In the genomic region with DNA sequence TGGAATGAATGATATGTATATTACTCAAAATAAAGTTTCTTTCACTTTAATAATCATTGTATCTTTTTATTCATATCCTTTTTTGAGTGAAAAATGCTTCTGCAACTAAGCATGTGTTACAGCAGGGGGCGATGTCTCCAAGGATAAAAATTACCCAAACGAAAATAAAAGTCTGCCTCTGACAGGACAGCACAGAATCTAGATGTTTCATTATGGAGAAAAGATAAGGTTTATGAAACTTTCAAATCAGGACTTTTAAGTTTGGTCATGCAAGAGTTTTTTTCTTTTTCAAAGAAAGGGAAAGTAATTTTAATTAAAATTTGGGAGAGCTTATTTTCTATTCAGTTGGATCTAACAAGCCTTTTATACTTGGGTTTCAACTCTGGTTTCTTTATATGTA, we compare ENCODE assay signal across 8 cellular contexts. TPM values are rescaled to one million over a fixed set of nuclear protein-coding genes. Genes with fewer than 3 reads are reported as not detected.
DNase-seq lines count a peak whose midpoint lies in the region; ATAC-seq and TF ChIP-seq lines count a peak whose summit lies in the region.

No MANE protein-coding gene starts in this region.

- POLR2A ChIA-PET in naive thymus-derived CD4-positive, alpha-beta T cell (lab: Charles Lee) = interaction anchor here (0.6 to 1.1 kb wide), 3 partner anchors 48 to 1696 kb away, joined by 3 to 6 read pairs (median 5); no protein-coding TSS in a partner anchor

- H3K9me3 ChIP-seq in T-helper 17 cell (ENCODE audit: control insufficient read depth, low read length, poor library complexity, severe bottlenecking) = no peaks in the 10 kb centered on the region
- H3K9me3 ChIP-seq in naive thymus-derived CD4-positive, alpha-beta T cell (ENCODE audit: control insufficient read depth in 2 of 3, low read length in 3 of 3) = no peaks in the 10 kb centered on the region

- no peaks in the 10 kb centered on the region for H3K27me3 ChIP-seq in naive thymus-derived CD4-positive, alpha-beta T cell (ENCODE audit: control insufficient read depth in 2 of 2, insufficient read depth in 2 of 2, low read length in 2 of 2)

- peaks cover 0 to 16% (median 11%) of the 10 kb centered on the region in 3 experiments for H3K36me3 ChIP-seq in naive thymus-derived CD4-positive, alpha-beta T cell (ENCODE audit: control insufficient read depth in 2 of 3, insufficient read depth in 3 of 3, low read length in 3 of 3)

- intact Hi-C loops in naive thymus-derived CD4-positive, alpha-beta T cell (cut with micrococcal nuclease) = loop anchor here (1.0 to 2.0 kb wide), 7 partner anchors 78 to 551 kb away; no protein-coding TSS in a partner anchor

- peak; percentile 71 for TF ChIP-seq CTCF in epithelial cell of esophagus (IDR thresholded peaks at IDR 0.05; ENCODE audit: insufficient read depth, low read depth, low read length, missing control alignments)

- no peaks in the 10 kb centered on the region for H3K4me1 ChIP-seq in naive thymus-derived CD4-positive, alpha-beta T cell (ENCODE audit: control insufficient read depth in 2 of 2, insufficient read depth in 2 of 2, low read length in 2 of 2)

- H3K4me3 Mint-ChIP-seq in T-helper 17 cell = no peak overlapping the region
- no peak overlapping the region for H3K4me3 Mint-ChIP-seq in naive thymus-derived CD4-positive, alpha-beta T cell

- no peaks in the 10 kb centered on the region for H3K9me3 Mint-ChIP-seq in naive thymus-derived CD4-positive, alpha-beta T cell

- CTCF ChIA-PET in naive thymus-derived CD4-positive, alpha-beta T cell (lab: Charles Lee) = interaction anchor here (0.6 to 2.7 kb wide), 16 partner anchors 9 to 494 kb away, joined by 3 to 25 read pairs (median 4); no protein-coding TSS in a partner anchor

- peak; percentile 56 for ATAC-seq in GM18861 (IDR thresholded peaks at IDR 0.05; ENCODE audit: unreplicated experiment)
- ATAC-seq in T-helper 17 cell = peak; percentile 73
- peak; percentile 82 for ATAC-seq in naive thymus-derived CD4-positive, alpha-beta T cell
- ATAC-seq in HG03342 (IDR thresholded peaks at IDR 0.05; ENCODE audit: unreplicated experiment) = no peak
- no peak for ATAC-seq in GM21447 (IDR thresholded peaks at IDR 0.05; ENCODE audit: unreplicated experiment)

- peaks cover 2% of the 10 kb centered on the region for H3K36me3 Mint-ChIP-seq in T-helper 17 cell (ENCODE audit: low read depth)
- peaks cover 0 to 23% (median 14%) of the 10 kb centered on the region in 5 donors for H3K36me3 Mint-ChIP-seq in naive thymus-derived CD4-positive, alpha-beta T cell

- H3K27ac ChIP-seq in naive thymus-derived CD4-positive, alpha-beta T cell (ENCODE audit: low read depth, low read length) = no peak overlapping the region

- peaks cover 6% of the 10 kb centered on the region for H3K4me1 Mint-ChIP-seq in T-helper 17 cell
- peaks cover 10 to 26% (median 15%) of the 10 kb centered on the region in 7 donors for H3K4me1 Mint-ChIP-seq in naive thymus-derived CD4-positive, alpha-beta T cell

- no peaks in the 10 kb centered on the region for H3K27me3 Mint-ChIP-seq in T-helper 17 cell
- peaks cover 0 to 5% (median 0%) of the 10 kb centered on the region in 5 donors for H3K27me3 Mint-ChIP-seq in naive thymus-derived CD4-positive, alpha-beta T cell

- DNase-seq in CMK (ENCODE audit: low read depth) (peak; percentile 20), KG1 (lab: John Stamatoyannopoulos, UW) (peak; percentile 25), T-helper 17 cell (no peak), epithelial cell of esophagus (ENCODE audit: low read depth) (peak; percentile 73)
- peak in 7 of 9 donors; percentile 14 to 45 (median 36) for DNase-seq in naive thymus-derived CD4-positive, alpha-beta T cell

- peak overlapping the region; percentile 51 for H3K27ac Mint-ChIP-seq in T-helper 17 cell
- H3K27ac Mint-ChIP-seq in naive thymus-derived CD4-positive, alpha-beta T cell = peak overlapping the region in 7 of 9 donors; percentile 33 to 79 (median 49)

- no peak overlapping the region for H3K4me3 ChIP-seq in epithelial cell of esophagus (ENCODE audit: low read length)
- no peak overlapping the region for H3K4me3 ChIP-seq in naive thymus-derived CD4-positive, alpha-beta T cell (ENCODE audit: low read length)

RNA-seq across cellular contexts. Expression of gene TES, which starts 48.4 kb away (rescaled TPM):
- 100 to 1,000 TPM; 107 to 108 TPM for total RNA-seq in T-helper 17 cell
- total RNA-seq in naive thymus-derived CD4-positive, alpha-beta T cell = 100 to 1,000 TPM in 4 of 5 experiments, 10 to 100 TPM in 1; 99.2 to 120 (median 114) TPM
- polyA plus RNA-seq in naive thymus-derived CD4-positive, alpha-beta T cell = 100 to 1,000 TPM; 189 to 195 TPM

Comparison
In these comparisons a context has a peak if more than half of its experiments do, and no peak if none do; other contexts are left out.
1. DNase-seq: peak in CMK (single experiment), KG1 (single experiment), epithelial cell of esophagus (single experiment) and naive thymus-derived CD4-positive, alpha-beta T cell (7 of 9); none in T-helper 17 cell (0 of 3).
2. ATAC-seq: peak in GM18861 (single experiment), T-helper 17 cell (single experiment) and naive thymus-derived CD4-positive, alpha-beta T cell (single experiment); none in HG03342 (single experiment) and GM21447 (single experiment).